ENCODE assay signal across 18 cellular contexts in the genomic region with DNA sequence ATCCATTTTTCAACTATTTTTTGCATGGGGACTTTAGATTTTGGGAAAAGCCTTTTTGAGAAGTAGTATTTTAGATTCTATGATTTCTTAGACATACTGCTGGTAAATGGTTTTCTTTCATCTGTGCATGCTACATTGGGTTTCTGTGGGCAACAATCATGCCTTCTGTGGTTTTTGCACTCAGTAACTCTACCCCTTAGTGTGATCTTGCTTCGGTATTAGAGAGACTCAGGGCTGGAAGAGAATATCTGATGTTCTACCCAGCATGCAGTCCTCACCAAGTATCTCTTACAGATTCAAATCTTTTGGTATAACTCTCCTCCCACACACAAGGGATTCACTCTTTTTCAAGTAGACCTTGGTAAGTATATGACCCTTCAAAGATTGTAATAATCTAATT.
A peak's percentile ranks its signal among the peaks of the same experiment; 100 is the strongest.
DNase-seq lines count a peak whose midpoint lies in the region; ATAC-seq and TF ChIP-seq lines count a peak whose summit lies in the region.
"Had no signal": no experiment of that assay in that cellular context is flagged by ENCODE, and none has a peak within 500 bp of the region (broad histone marks: within the 10 kb centered on the region; RNA-seq: fewer than 3 reads in every experiment).

No MANE protein-coding gene starts in this region.

- no peak overlapping the region for H3K27ac Mint-ChIP-seq in nephron progenitor cell
- H3K27ac Mint-ChIP-seq: activated naive CD4-positive, alpha-beta T cell treated with anti-CD3 and anti-CD28 coated beads for 36 hours; dendritic cell treated with granulocyte-macrophage colony-stimulating factor and Interleukin-4, amounts not matched to agents 40 ng/mL and 50 ng/mL, for 4 days; immature natural killer cell; naive thymus-derived CD4-positive, alpha-beta T cell; T-helper 2 cell treated with Interferon-gamma antibody and Interleukin-4, amounts not matched to agents 5 μg/mL and 100 μg/mL, for 36 hours had no signal

- no peaks in the 10 kb centered on the region for H3K9me3 Mint-ChIP-seq in nephron progenitor cell
- H3K9me3 Mint-ChIP-seq: activated naive CD4-positive, alpha-beta T cell treated with anti-CD3 and anti-CD28 coated beads for 36 hours; dendritic cell treated with granulocyte-macrophage colony-stimulating factor and Interleukin-4, amounts not matched to agents 40 ng/mL and 50 ng/mL, for 4 days; T-helper 2 cell treated with Interferon-gamma antibody and Interleukin-4, amounts not matched to agents 5 μg/mL and 100 μg/mL, for 36 hours had no signal

- H3K27me3 ChIP-seq in SJSA1 (replicated peaks) (no peaks in the 10 kb centered on the region), GM23248 (replicated peaks; ENCODE audit: insufficient read depth) (no peaks in the 10 kb centered on the region)
- H3K27me3 ChIP-seq: BE2C, SJCRH30, tibial nerve had no signal

- H3K36me3 Mint-ChIP-seq in nephron progenitor cell (ENCODE audit: low read depth): no peaks in the 10 kb centered on the region
- H3K36me3 Mint-ChIP-seq: immature natural killer cell; naive thymus-derived CD4-positive, alpha-beta T cell had no signal

- no peak overlapping the region for H3K9ac ChIP-seq in GM23248

- H3K4me3 ChIP-seq in SJSA1 (no peak overlapping the region), foreskin fibroblast (ENCODE audit: low read depth in 1 of 2, low read length in 2 of 2) (no peak overlapping the region), GM23248 (no peak overlapping the region)
- H3K4me3 ChIP-seq: SJCRH30, smooth muscle cell, tibial nerve had no signal

- H3K27ac ChIP-seq in SJSA1: peak overlapping the region; percentile 27
- H3K27ac ChIP-seq in GM23248: no peak overlapping the region
- H3K27ac ChIP-seq: brain microvascular endothelial cell, SJCRH30, tibial nerve had no signal

- H3K4me2 ChIP-seq in GM23248 (ENCODE audit: unreplicated experiment): no peak overlapping the region
- H3K4me2 ChIP-seq: smooth muscle cell had no signal

- no peaks in the 10 kb centered on the region for H4K20me1 ChIP-seq in GM23248 (ENCODE audit: insufficient read depth)

- 89 to 96% methylated on average over 1 of the region's 1 CpG for WGBS in GM23248 (ENCODE audit: low coverage in 1 of 2, low lambda C conversion rate in 2 of 2, missing lambda C conversion rate in 2 of 2), 2 experiments

- no peaks in the 10 kb centered on the region for H3K9me3 ChIP-seq in SJSA1 (replicated peaks)
- H3K9me3 ChIP-seq in GM23248 (ENCODE audit: low read depth): no peaks in the 10 kb centered on the region
- H3K9me3 ChIP-seq: BE2C, SJCRH30, tibial nerve had no signal

- TF ChIP-seq CTCF in foreskin fibroblast (IDR thresholded peaks at IDR 0.05; ENCODE audit: low read depth, low read length) (no peak), nephron progenitor cell (IDR thresholded peaks at IDR 0.05) (no peak)

- no peak overlapping the region for H2AFZ ChIP-seq in GM23248

- in situ Hi-C loops in GM23248 (cut with MboI): no loop called here

- H3K36me3 ChIP-seq in SJSA1 (no peaks in the 10 kb centered on the region), GM23248 (ENCODE audit: low read depth) (no peaks in the 10 kb centered on the region)
- H3K36me3 ChIP-seq: BE2C, brain microvascular endothelial cell, SJCRH30, tibial nerve had no signal

- no peaks in the 10 kb centered on the region for H3K4me1 Mint-ChIP-seq in nephron progenitor cell
- H3K4me1 Mint-ChIP-seq: immature natural killer cell; naive thymus-derived CD4-positive, alpha-beta T cell had no signal

- no peak for DNase-seq in SJSA1 (ENCODE audit: low read depth in 1 of 2, low spot score in 2 of 2)
- DNase-seq in renal cortical epithelial cell (ENCODE audit: low read depth): peak; percentile 86
- no peak for DNase-seq in foreskin fibroblast
- DNase-seq in nephron progenitor cell: no peak
- DNase-seq in GM23248: no peak
- DNase-seq: activated CD8-positive, alpha-beta memory T cell treated with anti-CD3 and anti-CD28 coated beads, Interleukin-2, amount 50 U/mL, for 4 hours; activated naive CD4-positive, alpha-beta T cell treated with anti-CD3 and anti-CD28 coated beads for 36 hours; BE2C; brain microvascular endothelial cell; immature natural killer cell; naive thymus-derived CD4-positive, alpha-beta T cell; SJCRH30 had no signal

- ATAC-seq in GM18868 (IDR thresholded peaks at IDR 0.05; ENCODE audit: unreplicated experiment) (peak; percentile 90), HG03139 (IDR thresholded peaks at IDR 0.05; ENCODE audit: unreplicated experiment) (peak; percentile 92)
- ATAC-seq: naive thymus-derived CD4-positive, alpha-beta T cell had no signal

- H3K9me2 ChIP-seq in GM23248 (ENCODE audit: insufficient read depth): no peaks in the 10 kb centered on the region

- H3F3A ChIP-seq in GM23248 (ENCODE audit: insufficient read depth): no peaks in the 10 kb centered on the region

- no peak overlapping the region for H3K4me3 Mint-ChIP-seq in nephron progenitor cell
- H3K4me3 Mint-ChIP-seq: activated naive CD4-positive, alpha-beta T cell treated with anti-CD3 and anti-CD28 coated beads for 36 hours; dendritic cell treated with granulocyte-macrophage colony-stimulating factor and Interleukin-4, amounts not matched to agents 40 ng/mL and 50 ng/mL, for 4 days; immature natural killer cell; naive thymus-derived CD4-positive, alpha-beta T cell; T-helper 2 cell treated with Interferon-gamma antibody and Interleukin-4, amounts not matched to agents 5 μg/mL and 100 μg/mL, for 36 hours had no signal

- peaks cover 3% of the 10 kb centered on the region for H3K27me3 Mint-ChIP-seq in nephron progenitor cell (ENCODE audit: low read depth, poor library complexity)
- H3K27me3 Mint-ChIP-seq: naive thymus-derived CD4-positive, alpha-beta T cell had no signal

- peaks cover 4% of the 10 kb centered on the region for H3K4me1 ChIP-seq in SJSA1 (replicated peaks)
- no peaks in the 10 kb centered on the region for H3K4me1 ChIP-seq in GM23248 (ENCODE audit: insufficient read depth)
- H3K4me1 ChIP-seq: BE2C, SJCRH30, tibial nerve had no signal

- no peaks in the 10 kb centered on the region for H3K79me2 ChIP-seq in GM23248 (ENCODE audit: insufficient read depth)
